17 cellular contexts compared by ENCODE assay signal in the genomic region with DNA sequence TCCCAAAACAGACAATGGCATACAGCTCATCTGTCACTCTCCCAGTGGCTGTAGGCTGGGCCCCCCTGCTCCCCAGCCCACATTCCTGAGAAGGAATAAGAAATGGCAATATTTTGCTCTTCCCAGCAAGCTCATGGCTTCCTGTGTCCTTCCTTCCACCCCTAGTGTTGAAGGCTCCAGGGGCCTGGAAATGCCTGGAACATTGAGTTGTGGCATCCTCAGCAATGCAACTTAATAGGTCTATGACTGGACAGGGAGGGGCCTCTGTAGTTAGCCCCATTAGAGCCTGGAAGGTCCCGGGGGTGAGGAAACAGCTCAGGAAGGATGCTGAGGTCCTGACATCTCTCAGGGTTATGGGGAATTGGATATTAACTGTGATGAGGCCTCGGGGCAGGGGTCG. TPM values are rescaled to one million over a fixed set of nuclear protein-coding genes. Genes with fewer than 3 reads are reported as not detected.
DNase-seq lines count a peak whose midpoint lies in the region; ATAC-seq, FAIRE-seq and TF ChIP-seq lines count a peak whose summit lies in the region.
"Had no signal": no experiment of that assay in that cellular context is flagged by ENCODE, and none has a peak within 500 bp of the region (broad histone marks: within the 10 kb centered on the region; RNA-seq: fewer than 3 reads in every experiment).

No MANE protein-coding gene starts in this region.

- peak overlapping the region; percentile 73 for H3K4me3 Mint-ChIP-seq in neural progenitor cell

- peaks cover 55% of the 10 kb centered on the region for H3K4me1 Mint-ChIP-seq in neural progenitor cell

- POLR2A ChIA-PET in endothelial cell of umbilical vein (lab: Charles Lee): interaction anchor here (1.2 kb wide), 1 partner anchor 18 kb away, joined by 3 read pairs; no protein-coding TSS in a partner anchor

- dilution Hi-C loops in endothelial cell of umbilical vein (cut with MboI; ENCODE audit: extremely low pct_ligation_motif_present, low sequenced_read_pairs): no loop called here

- CTCF ChIA-PET in endothelial cell of umbilical vein (lab: Charles Lee): interaction anchor here (0.6 to 1.7 kb wide), 5 partner anchors 13 to 166 kb away, joined by 3 to 5 read pairs (median 5); no protein-coding TSS in a partner anchor

- TF ChIP-seq POLR2A in endothelial cell of umbilical vein (IDR thresholded peaks at IDR 0.05; ENCODE audit: low read depth, low read length): no peak

- intact Hi-C loops in endothelial cell of umbilical vein (cut with micrococcal nuclease): no loop called here

- H3K27me3 Mint-ChIP-seq in neural progenitor cell (ENCODE audit: insufficient read depth, low read depth): peaks cover 18% of the 10 kb centered on the region

- peak overlapping the region; percentile 55 for H3K4me2 ChIP-seq in endothelial cell of umbilical vein (ENCODE audit: insufficient read depth, low read length)
- peak overlapping the region; percentile 46 for H3K4me2 ChIP-seq in neural progenitor cell

- H3K27ac ChIP-seq in endothelial cell of umbilical vein (ENCODE audit: insufficient read depth, low read depth, low read length) (no peak overlapping the region), neural progenitor cell (no peak overlapping the region)
- H3K27ac ChIP-seq: stomach had no signal

- DNase-seq in AG10803 (ENCODE audit: low read depth) (peak; percentile 17), M059J (ENCODE audit: low read depth) (peak; percentile 45), endothelial cell of umbilical vein (ENCODE audit: low read depth, low spot score) (no peak), neural progenitor cell (ENCODE audit: low spot score) (no peak), G401 (ENCODE audit: low spot score) (no peak), occipital lobe (lab: John Stamatoyannopoulos, UW) (no peak), MG63 (no peak)
- DNase-seq: activated CD4-positive, alpha-beta T cell treated with anti-CD3 and anti-CD28 coated beads for 1 hour; activated gamma-delta T cell; anterior cingulate cortex; cortex of kidney; hippocampal formation; NCI-H2227 treated with DMSO at 0.1 percent for 48 hours; SIG-M5; stimulated activated CD4-positive, alpha-beta T cell treated with anti-CD3 and anti-CD28 coated beads, Interleukin-15, amount 100 ng/mL, for 24 hours; stomach had no signal

- H3K9ac ChIP-seq in endothelial cell of umbilical vein (replicated peaks; ENCODE audit: extremely low read depth, insufficient read depth, low read length): no peak overlapping the region
- H3K9ac ChIP-seq in neural progenitor cell: no peak overlapping the region

- no peak overlapping the region for H3K27ac Mint-ChIP-seq in neural progenitor cell

- peaks cover 17% of the 10 kb centered on the region for H3K36me3 Mint-ChIP-seq in neural progenitor cell

- in situ Hi-C loops in G401 (cut with HindIII; ENCODE audit: low sequenced_read_pairs): no loop called here

- no peak for ATAC-seq in GM18909 (IDR thresholded peaks at IDR 0.05; ENCODE audit: poor library complexity, unreplicated experiment)

- peaks cover 43% of the 10 kb centered on the region for H3K4me1 ChIP-seq in endothelial cell of umbilical vein (ENCODE audit: control insufficient read depth, extremely low read depth, insufficient read depth, low read length)
- H3K4me1 ChIP-seq in neural progenitor cell: peaks cover 20% of the 10 kb centered on the region

- H3F3A ChIP-seq in neural progenitor cell (ENCODE audit: low read depth): peaks cover 27% of the 10 kb centered on the region

- BruUV-seq in endothelial cell of umbilical vein (replicated peaks; lab: Mats Ljungman, UMichigan): no TSS peak

- H3K27me3 ChIP-seq in endothelial cell of umbilical vein (ENCODE audit: control insufficient read depth in 2 of 2, insufficient read depth in 2 of 2, low read length in 2 of 2) (no peaks in the 10 kb centered on the region), neural progenitor cell (no peaks in the 10 kb centered on the region), MG63 (no peaks in the 10 kb centered on the region)
- H3K27me3 ChIP-seq: stomach had no signal

- no peaks in the 10 kb centered on the region for H3K9me1 ChIP-seq in endothelial cell of umbilical vein (replicated peaks; ENCODE audit: control insufficient read depth, extremely low read depth, insufficient read depth, low read length)

- H3K9me3 ChIP-seq in endothelial cell of umbilical vein (replicated peaks; ENCODE audit: control insufficient read depth, insufficient read depth, low read length) (no peaks in the 10 kb centered on the region), neural progenitor cell (ENCODE audit: low read depth) (no peaks in the 10 kb centered on the region), MG63 (no peaks in the 10 kb centered on the region)
- H3K9me3 ChIP-seq: stomach had no signal

- peak; percentile 58 for FAIRE-seq in endothelial cell of umbilical vein (lab: Jason Lieb, UNC)

- H3K79me2 ChIP-seq in endothelial cell of umbilical vein (ENCODE audit: control insufficient read depth, insufficient read depth, low read length): peaks cover 39% of the 10 kb centered on the region
- H3K79me2 ChIP-seq in neural progenitor cell (ENCODE audit: low read depth): peaks cover 51% of the 10 kb centered on the region

- H4K20me1 ChIP-seq in endothelial cell of umbilical vein (replicated peaks; ENCODE audit: control insufficient read depth, extremely low read depth, insufficient read depth, low read length): no peaks in the 10 kb centered on the region
- H4K20me1 ChIP-seq in neural progenitor cell (ENCODE audit: low read depth): peaks cover 27% of the 10 kb centered on the region

- TF ChIP-seq CTCF in AG10803 (conservative IDR thresholded peaks at IDR 0.05; ENCODE audit: low read length) (no peak), endothelial cell of umbilical vein (IDR thresholded peaks at IDR 0.05; ENCODE audit: extremely low read depth in 1 of 2, insufficient read depth in 1 of 2, low read depth in 1 of 2, low read length in 2 of 2) (no peak), neural progenitor cell (IDR thresholded peaks at IDR 0.05) (no peak)

- H2AFZ ChIP-seq in endothelial cell of umbilical vein (ENCODE audit: low read depth, low read length) (no peak overlapping the region), neural progenitor cell (replicated peaks) (no peak overlapping the region)

- H3K36me3 ChIP-seq in endothelial cell of umbilical vein (ENCODE audit: control insufficient read depth in 2 of 2, extremely low read depth in 1 of 2, insufficient read depth in 2 of 2, low read length in 2 of 2) (peaks cover 3% of the 10 kb centered on the region in 2 experiments), neural progenitor cell (peaks cover 3% of the 10 kb centered on the region), MG63 (no peaks in the 10 kb centered on the region)

- H3K4me3 ChIP-seq in AG10803 (ENCODE audit: low read length) (no peak overlapping the region), endothelial cell of umbilical vein (replicated peaks in 1 of 3; ENCODE audit: insufficient read depth in 1 of 3, low read depth in 1 of 3, low read length in 3 of 3) (no peak overlapping the region), neural progenitor cell (no peak overlapping the region), MG63 (no peak overlapping the region)
- H3K4me3 ChIP-seq: stomach had no signal

- H3K9me3 Mint-ChIP-seq in neural progenitor cell: no peaks in the 10 kb centered on the region

TF ChIP-seq in endothelial cell of umbilical vein, 7 proteins besides CTCF, POLR2A, EP300 and RAD21 (continues in another document):
- TF ChIP-seq, protein P1, sequence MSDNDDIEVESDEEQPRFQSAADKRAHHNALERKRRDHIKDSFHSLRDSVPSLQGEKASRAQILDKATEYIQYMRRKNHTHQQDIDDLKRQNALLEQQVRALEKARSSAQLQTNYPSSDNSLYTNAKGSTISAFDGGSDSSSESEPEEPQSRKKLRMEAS (IDR thresholded peaks at IDR 0.05; ENCODE audit: insufficient read depth, insufficient read length): no peak
- TF ChIP-seq MYC (IDR thresholded peaks at IDR 0.05; ENCODE audit: low read depth, low read length) (no peak), JUN (IDR thresholded peaks at IDR 0.05; ENCODE audit: borderline replicate concordance, insufficient read depth, insufficient read length, low read depth) (no peak), FOS (IDR thresholded peaks at IDR 0.05; ENCODE audit: borderline replicate concordance, insufficient read depth, low read length) (no peak), GATA2 (IDR thresholded peaks at IDR 0.05; ENCODE audit: insufficient read depth, insufficient read length, low read depth, low read length) (no peak), POLR2AphosphoS5 (IDR thresholded peaks at IDR 0.05; ENCODE audit: insufficient read depth, low read depth, low read length) (no peak)

RNA-seq across cellular contexts. Expression of a gene that starts 3.3 kb away (rescaled TPM):
- 6.3 and 11.1 TPM in 2 replicates for total RNA-seq in M059J (2014; rRNA removed; shearing (Covaris generic))
- total RNA-seq in endothelial cell of umbilical vein (40.7 and 42.1 TPM in 2 replicates), neural progenitor cell (ENCODE audit: low replicate concordance) (13.2 and 25.9 TPM in 2 replicates), occipital lobe (94.2 TPM)
- 9.9 and 11.4 TPM in 2 replicates for polyA plus RNA-seq in endothelial cell of umbilical vein
- 10.5 TPM in 2 replicates for polyA plus RNA-seq in endothelial cell of umbilical vein (2011; cell fraction: cytosol; rRNA removed)
- polyA plus RNA-seq in endothelial cell of umbilical vein (2011; cell fraction: nucleus; rRNA removed): 9.3 and 11.6 TPM in 2 replicates
- polyA plus RNA-seq in endothelial cell of umbilical vein (2012): 36.5 and 47.5 TPM in 2 replicates
- 20.0 and 29.4 TPM in 2 replicates for polyA minus RNA-seq in endothelial cell of umbilical vein
- polyA minus RNA-seq in endothelial cell of umbilical vein (2011; cell fraction: cytosol; rRNA and poly(A)+ RNA removed): 0.31 TPM
- 7.8 and 13.8 TPM in 2 replicates for polyA minus RNA-seq in endothelial cell of umbilical vein (2011; cell fraction: nucleus; rRNA and poly(A)+ RNA removed)
- total RNA-seq in G401 (2014; rRNA removed; shearing (Covaris generic)): 17.6 and 20.6 TPM in 2 replicates
- 3.2 and 9.5 TPM in 2 replicates for total RNA-seq in MG63 (2014; rRNA removed; shearing (Covaris generic); ENCODE audit: low replicate concordance)

RNA-seq across cellular contexts. Expression of a gene that starts 54.9 kb away (rescaled TPM):
- 71.0 and 115 TPM in 2 replicates for total RNA-seq in M059J (2014; rRNA removed; shearing (Covaris generic))
- total RNA-seq in endothelial cell of umbilical vein (104 and 105 TPM in 2 replicates), neural progenitor cell (ENCODE audit: low replicate concordance) (123 and 238 TPM in 2 replicates), occipital lobe (162 TPM)
- 37.2 and 45.1 TPM in 2 replicates for polyA plus RNA-seq in endothelial cell of umbilical vein
- 48.8 and 57.1 TPM in 2 replicates for polyA plus RNA-seq in endothelial cell of umbilical vein (2011; cell fraction: cytosol; rRNA removed)
- 28.3 and 47.0 TPM in 2 replicates for polyA plus RNA-seq in endothelial cell of umbilical vein (2011; cell fraction: nucleus; rRNA removed)
- polyA plus RNA-seq in endothelial cell of umbilical vein (2012): 116 and 132 TPM in 2 replicates
- polyA minus RNA-seq in endothelial cell of umbilical vein: 37.7 and 47.7 TPM in 2 replicates
- polyA minus RNA-seq in endothelial cell of umbilical vein (2011; cell fraction: cytosol; rRNA and poly(A)+ RNA removed): 91.3 TPM
- 32.4 and 40.7 TPM in 2 replicates for polyA minus RNA-seq in endothelial cell of umbilical vein (2011; cell fraction: nucleus; rRNA and poly(A)+ RNA removed)
- 100 and 116 TPM in 2 replicates for total RNA-seq in G401 (2014; rRNA removed; shearing (Covaris generic))
- total RNA-seq in MG63 (2014; rRNA removed; shearing (Covaris generic); ENCODE audit: low replicate concordance): 102 and 162 TPM in 2 replicates

Comparison
In these comparisons a context has a peak if more than half of its experiments do, and no peak if none do; other contexts are left out.
1. DNase-seq: peak in AG10803 (single experiment) and M059J (single experiment); none in endothelial cell of umbilical vein (single experiment), neural progenitor cell (single experiment), G401 (single experiment), occipital lobe (single experiment) and MG63 (single experiment).